8 cellular contexts compared by ENCODE assay signal in genomic region chr17:44384823-44385286, GRCh38. TPM values are rescaled to one million over a fixed set of nuclear protein-coding genes. Genes with fewer than 3 reads are reported as not detected.
DNase-seq lines count a peak whose midpoint lies in the region; TF ChIP-seq lines count a peak whose summit lies in the region.

No MANE protein-coding gene starts in this region.

- no peaks in the 10 kb centered on the region for H3K36me3 ChIP-seq in BLaER1
- no peaks in the 10 kb centered on the region for H3K36me3 ChIP-seq in effector memory CD4-positive, alpha-beta T cell (ENCODE audit: control insufficient read depth, insufficient read depth, low read length)

- H3K4me1 Mint-ChIP-seq in nephron: peaks cover 4% of the 10 kb centered on the region

- TF ChIP-seq CTCF in nephron (IDR thresholded peaks at IDR 0.05; ENCODE audit: unreplicated experiment in 3 of 3): no peak

- H3K4me3 ChIP-seq in BLaER1: peak overlapping the region; percentile 69
- H3K4me3 ChIP-seq in Jurkat, Clone E6-1 (ENCODE audit: low read length): peak overlapping the region; percentile 61
- peak overlapping the region; percentile 55 for H3K4me3 ChIP-seq in effector memory CD4-positive, alpha-beta T cell (ENCODE audit: insufficient read depth, low read depth, low read length, poor library complexity, severe bottlenecking)

- peaks cover 37% of the 10 kb centered on the region for H3K27me3 Mint-ChIP-seq in nephron (ENCODE audit: low read depth)

- H3K9ac ChIP-seq in BLaER1: peak overlapping the region; percentile 56

- no peaks in the 10 kb centered on the region for H4K20me1 ChIP-seq in BLaER1

- H3K9me3 Mint-ChIP-seq in nephron: no peaks in the 10 kb centered on the region

- no peaks in the 10 kb centered on the region for H3K9me3 ChIP-seq in BLaER1
- H3K9me3 ChIP-seq in effector memory CD4-positive, alpha-beta T cell (ENCODE audit: control insufficient read depth, low read length): no peaks in the 10 kb centered on the region

- H3K27ac Mint-ChIP-seq in nephron: no peak overlapping the region

- peak overlapping the region; percentile 27; the same call in 1 of the 2 replicates for H3K27ac ChIP-seq in BLaER1
- H3K27ac ChIP-seq in effector memory CD4-positive, alpha-beta T cell (ENCODE audit: insufficient read depth, low read length, poor library complexity, severe bottlenecking): no peak overlapping the region

- H3K4me1 ChIP-seq in BLaER1: peaks cover 25% of the 10 kb centered on the region
- H3K4me1 ChIP-seq in effector memory CD4-positive, alpha-beta T cell (ENCODE audit: control insufficient read depth, insufficient read depth, low read length, poor library complexity, severe bottlenecking): peaks cover 17% of the 10 kb centered on the region

- no peak for DNase-seq in Jurkat, Clone E6-1 (ENCODE audit: low read depth, low spot score)
- no peak for DNase-seq in effector memory CD4-positive, alpha-beta T cell
- no peak for DNase-seq in hypothalamus (lab: John Stamatoyannopoulos, UW)
- DNase-seq in DMS153 (lab: John Stamatoyannopoulos, UW): no peak
- no peak for DNase-seq in activated gamma-delta T cell (lab: John Stamatoyannopoulos, UW)
- no peak for DNase-seq in epidermal melanocyte (ENCODE audit: insufficient read length, low spot score)

- H3K4me3 Mint-ChIP-seq in nephron: peak overlapping the region; percentile 83 to 86 (median 85)

- H3K27me3 ChIP-seq in BLaER1: no peaks in the 10 kb centered on the region
- H3K27me3 ChIP-seq in effector memory CD4-positive, alpha-beta T cell (replicated peaks; ENCODE audit: control insufficient read depth, insufficient read depth, low read length, poor library complexity, severe bottlenecking): peaks cover 7% of the 10 kb centered on the region

- H3K36me3 Mint-ChIP-seq in nephron (ENCODE audit: low read depth): no peaks in the 10 kb centered on the region

- peak overlapping the region; percentile 99 for H3K4me2 ChIP-seq in BLaER1

RNA-seq across cellular contexts. Expression of gene ITGA2B, which starts 4.6 kb away (rescaled TPM):
- polyA plus RNA-seq in Jurkat, Clone E6-1 (2012; ENCODE audit: insufficient read depth, insufficient read length): 3.8 TPM

RNA-seq across cellular contexts. Expression of gene FAM171A2, which starts 21.2 kb away (rescaled TPM):
- 14.3 TPM for polyA plus RNA-seq in Jurkat, Clone E6-1 (2012; ENCODE audit: insufficient read depth, insufficient read length)

RNA-seq across cellular contexts. Expression of gene GRN, which starts 39.8 kb away (rescaled TPM):
- polyA plus RNA-seq in Jurkat, Clone E6-1 (2012; ENCODE audit: insufficient read depth, insufficient read length): 86.8 TPM
